2 cellular contexts compared by ENCODE assay signal in genomic region chr14:49989980-49990379, GRCh38.
TF ChIP-seq lines count a peak whose summit lies in the region.

No MANE protein-coding gene starts in this region.

TF ChIP-seq in SK-N-SH, 30 proteins besides CTCF, POLR2A, EP300 and RAD21:
- TF ChIP-seq CHD2 (IDR thresholded peaks at IDR 0.05; ENCODE audit: low read length, partially characterized antibody) (no peak), FOXM1 (IDR thresholded peaks at IDR 0.05; ENCODE audit: low read depth) (no peak), RFX5 (IDR thresholded peaks at IDR 0.05; ENCODE audit: low read length) (peak; percentile 61), YY1 (IDR thresholded peaks at IDR 0.05; ENCODE audit: low read depth) (no peak), GABPA (IDR thresholded peaks at IDR 0.05; ENCODE audit: low read depth) (no peak), EZH2phosphoT487 (IDR thresholded peaks at IDR 0.05; ENCODE audit: borderline replicate concordance, low read depth) (no peak), MEF2A (IDR thresholded peaks at IDR 0.05; ENCODE audit: borderline replicate concordance, low read depth) (no peak)
TF ChIP-seq in SK-N-SH: peak in this region for 1.

TF ChIP-seq in SK-N-SH treated with all-trans-retinoic acid at 6 μM for 48 hours, 23 proteins besides CTCF, POLR2A, EP300 and RAD21:
- TF ChIP-seq RARB (CRISPR knock-in tag; IDR thresholded peaks at IDR 0.05) (no peak), CSRNP3 (CRISPR knock-in tag; IDR thresholded peaks at IDR 0.05) (no peak), OSR1 (CRISPR knock-in tag; IDR thresholded peaks at IDR 0.05) (no peak), ZNF70 (CRISPR knock-in tag; IDR thresholded peaks at IDR 0.05) (no peak), POU6F1 (CRISPR knock-in tag; IDR thresholded peaks at IDR 0.05; ENCODE audit: borderline replicate concordance, low read depth) (no peak)
